18 cellular contexts compared by ENCODE assay signal in the genomic region with DNA sequence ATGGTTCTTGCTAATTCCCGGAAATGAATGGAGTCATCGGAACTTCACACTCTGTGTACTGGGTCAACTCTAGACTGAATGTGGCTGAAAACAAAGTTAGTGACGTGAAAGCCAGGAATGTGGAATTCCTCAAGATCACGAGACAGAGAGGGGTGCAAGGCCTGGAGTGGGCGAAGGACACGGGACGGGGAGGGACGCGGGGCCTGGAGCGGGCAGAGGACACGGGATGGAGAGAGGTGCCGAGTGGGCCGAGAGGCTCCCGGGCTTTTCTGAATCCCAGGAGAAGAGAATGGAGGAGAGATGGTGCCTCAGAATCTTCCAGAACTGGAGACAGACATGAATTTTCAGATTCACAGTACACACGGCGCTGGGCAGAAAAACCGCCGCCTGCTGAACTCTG.
"Had no signal": no experiment of that assay in that cellular context is flagged by ENCODE, and none has a peak within 500 bp of the region (broad histone marks: within the 10 kb centered on the region; RNA-seq: fewer than 3 reads in every experiment).

No MANE protein-coding gene starts in this region.

- H3K9me3 Mint-ChIP-seq: T-helper 2 cell treated with Interferon-gamma antibody and Interleukin-4, amounts not matched to agents 5 μg/mL and 100 μg/mL, for 36 hours had no signal

- H3K36me3 ChIP-seq: breast epithelium had no signal

- H3K27ac Mint-ChIP-seq: T-helper 2 cell treated with Interferon-gamma antibody and Interleukin-4, amounts not matched to agents 5 μg/mL and 100 μg/mL, for 36 hours had no signal

- H3K27ac ChIP-seq: left ventricle myocardium inferior, right atrium auricular region, transverse colon had no signal

- H3K4me3 Mint-ChIP-seq: T-helper 2 cell treated with Interferon-gamma antibody and Interleukin-4, amounts not matched to agents 5 μg/mL and 100 μg/mL, for 36 hours had no signal

- DNase-seq: activated CD4-positive, alpha-beta T cell treated with anti-CD3 and anti-CD28 coated beads for 48 hours; activated CD4-positive, alpha-beta T cell treated with anti-CD3 and anti-CD28 coated beads, Interleukin-2, amount 50 U/mL, for 48 hours; activated CD8-positive, alpha-beta memory T cell treated with anti-CD3 and anti-CD28 coated beads for 24 hours; activated effector memory CD4-positive, alpha-beta T cell treated with Interleukin-2 at 50 U/mL for 16 hours; activated naive CD4-positive, alpha-beta T cell treated with anti-CD3 and anti-CD28 coated beads, Interleukin-2, amount 50 U/mL, for 16 hours; amniotic stem cell; central memory CD4-positive, alpha-beta T cell; effector CD4-positive, alpha-beta T cell; left ventricle myocardium inferior; nucleus accumbens; stimulated activated CD4-positive, alpha-beta T cell treated with anti-CD3 and anti-CD28 coated beads, Interleukin-2, amount 100 ng/mL, for 48 hours; stimulated activated naive CD4-positive, alpha-beta T cell treated with Interleukin-2 at 50 U/mL for 16 hours; T-helper 1 cell; transverse colon had no signal

- H3K4me3 ChIP-seq: breast epithelium, left ventricle myocardium inferior, lung, right atrium auricular region, transverse colon had no signal

- H3K27me3 ChIP-seq: breast epithelium, right atrium auricular region, transverse colon had no signal

- H3K4me1 ChIP-seq: breast epithelium had no signal

- H3K9me3 ChIP-seq: breast epithelium, left ventricle myocardium inferior, right atrium auricular region, transverse colon had no signal
